9 cellular contexts compared by ENCODE assay signal in the genomic region with DNA sequence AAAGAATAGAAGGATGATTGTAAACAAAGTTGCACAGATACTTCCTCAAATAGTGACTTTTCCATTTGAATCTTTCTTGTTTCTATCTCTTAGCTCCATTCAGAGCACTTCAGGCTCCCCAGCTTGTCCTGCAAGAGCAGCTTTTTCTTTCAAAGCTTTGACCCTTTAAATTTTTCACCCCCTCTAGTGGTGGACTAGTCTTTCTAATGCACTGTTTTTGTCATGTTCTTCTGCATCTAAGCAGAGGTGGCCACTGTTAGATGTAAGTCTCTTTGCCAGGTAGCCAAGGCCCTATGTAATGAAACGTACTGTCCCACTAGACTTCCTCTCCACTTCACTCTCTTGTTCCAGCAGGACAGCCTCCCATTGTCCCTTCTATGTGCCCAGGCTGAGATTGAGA.
DNase-seq lines count a peak whose midpoint lies in the region; ATAC-seq and TF ChIP-seq lines count a peak whose summit lies in the region.
"Had no signal": no experiment of that assay in that cellular context is flagged by ENCODE, and none has a peak within 500 bp of the region (broad histone marks: within the 10 kb centered on the region; RNA-seq: fewer than 3 reads in every experiment).

No MANE protein-coding gene starts in this region.

- H4K20me1 ChIP-seq in Karpas-422 (ENCODE audit: insufficient read depth, low read depth, low read length) = no peaks in the 10 kb centered on the region

- no peak overlapping the region for H3K4me2 ChIP-seq in Karpas-422 (ENCODE audit: low read depth, low read length, poor library complexity, severe bottlenecking)

- peak overlapping the region; percentile 15; the same call in 1 of the 2 replicates for H3K27ac ChIP-seq in Karpas-422 (ENCODE audit: low read length)

- H3K79me2 ChIP-seq in Karpas-422 (ENCODE audit: low read length) = no peaks in the 10 kb centered on the region

- H3K27me3 Mint-ChIP-seq in neural crest cell (ENCODE audit: low read depth) = no peaks in the 10 kb centered on the region

- no peaks in the 10 kb centered on the region for H3K9me2 ChIP-seq in Karpas-422 (replicated peaks; ENCODE audit: insufficient read depth, low read length)

- peaks cover 50% of the 10 kb centered on the region for H3K4me1 ChIP-seq in Karpas-422 (ENCODE audit: low read length)

- H3K27ac Mint-ChIP-seq in neural crest cell (ENCODE audit: unreplicated experiment) = no peak overlapping the region

- no peak overlapping the region for H3K4me3 Mint-ChIP-seq in neural crest cell

- H3K36me3 ChIP-seq in Karpas-422 (ENCODE audit: insufficient read depth, low read length) = no peaks in the 10 kb centered on the region

- H3K4me1 Mint-ChIP-seq in neural crest cell = peaks cover 4% of the 10 kb centered on the region

- peaks cover 6% of the 10 kb centered on the region for H3K9me3 Mint-ChIP-seq in neural crest cell

- no peaks in the 10 kb centered on the region for H3K27me3 ChIP-seq in Karpas-422 (ENCODE audit: low read length)

- H3K9me3 ChIP-seq in Karpas-422 (ENCODE audit: low read length) = peaks cover 12% of the 10 kb centered on the region

- TF ChIP-seq CTCF in cardiac fibroblast (IDR thresholded peaks at IDR 0.05; ENCODE audit: low read depth, low read length) (peak; percentile 47), neural crest cell (conservative IDR thresholded peaks at IDR 0.05) (peak; percentile 56)

- no peak overlapping the region for H3K4me3 ChIP-seq in Karpas-422 (ENCODE audit: low read length)
- no peak overlapping the region for H3K4me3 ChIP-seq in cardiac fibroblast (replicated peaks in 1 of 2; ENCODE audit: low read depth in 2 of 2, low read length in 2 of 2)

- peaks cover 19% of the 10 kb centered on the region for H3K36me3 Mint-ChIP-seq in neural crest cell (ENCODE audit: low read depth)

- DNase-seq in DMS 273 (lab: John Stamatoyannopoulos, UW; ENCODE audit: unreplicated experiment) (peak; percentile 51), DMS 273 treated with DMSO at 0.1 percent for 48 hours (lab: John Stamatoyannopoulos, UW) (no peak), Karpas-422 (peak; percentile 72), cardiac fibroblast (ENCODE audit: low read depth in 2 of 2) (peak; percentile 49 to 53), neural crest cell (ENCODE audit: low read depth, low spot score) (no peak)
- DNase-seq: NCI-H187 treated with DMSO at 0.1 percent for 48 hours had no signal

- no peak overlapping the region for H3K9ac ChIP-seq in Karpas-422 (ENCODE audit: low read length)

- ATAC-seq in HG03045 (IDR thresholded peaks at IDR 0.05; ENCODE audit: unreplicated experiment) (no peak), HG03139 (IDR thresholded peaks at IDR 0.05; ENCODE audit: unreplicated experiment) (no peak), esophagus mucosa (no peak)

- H2AFZ ChIP-seq in Karpas-422 (ENCODE audit: low read length) = no peak overlapping the region

Comparison
In these comparisons a context has a peak if more than half of its experiments do, and no peak if none do; other contexts are left out.
1. DNase-seq: peak in DMS 273 (single experiment), Karpas-422 (single experiment) and cardiac fibroblast (2 of 2); none in DMS 273 treated with DMSO at 0.1 percent for 48 hours (single experiment) and neural crest cell (single experiment).